Comparison of ENCODE assay signal across 1 cellular context in genomic region chr12:111469406-111469805, GRCh38.
TF ChIP-seq lines count a peak whose summit lies in the region.

No MANE protein-coding gene starts in this region.

TF ChIP-seq in IMR-90, 13 proteins besides CTCF, POLR2A, EP300 and RAD21 (continued from another document):
- TF ChIP-seq FOS (IDR thresholded peaks at IDR 0.05; ENCODE audit: low read depth, low read length), result no peak; the same call in 1 of the 2 replicates
- TF ChIP-seq MAZ (IDR thresholded peaks at IDR 0.05; ENCODE audit: borderline replicate concordance, low read depth, low read length), result no peak
- no peak for TF ChIP-seq MXI1 (IDR thresholded peaks at IDR 0.05; ENCODE audit: borderline replicate concordance, low read depth, low read length)
- no peak for TF ChIP-seq BHLHE40 (IDR thresholded peaks at IDR 0.05; ENCODE audit: low read depth, low read length)
- TF ChIP-seq RCOR1 (IDR thresholded peaks at IDR 0.05; ENCODE audit: insufficient replicate concordance, low read length), result no peak
- TF ChIP-seq CEBPB (IDR thresholded peaks at IDR 0.05; ENCODE audit: low read depth, low read length), result no peak
- no peak for TF ChIP-seq MAFK (IDR thresholded peaks at IDR 0.05; ENCODE audit: low read depth, low read length)
- TF ChIP-seq NFE2L2 (IDR thresholded peaks at IDR 0.05; ENCODE audit: low read depth, low read length), result no peak
- no peak for TF ChIP-seq SMC3 (IDR thresholded peaks at IDR 0.05; ENCODE audit: low read depth, low read length)
- no peak for TF ChIP-seq ELK1 (IDR thresholded peaks at IDR 0.05; ENCODE audit: borderline replicate concordance, low read depth, low read length)
- no peak for TF ChIP-seq CHD1 (IDR thresholded peaks at IDR 0.05; ENCODE audit: low read depth, low read length)
- TF ChIP-seq USF2 (IDR thresholded peaks at IDR 0.05; ENCODE audit: low read depth, low read length), result no peak
